9 cellular contexts compared by ENCODE assay signal in genomic region chr19:3186377-3186688, GRCh38. TPM values are rescaled to one million over a fixed set of nuclear protein-coding genes. Genes with fewer than 3 reads are reported as not detected.
DNase-seq lines count a peak whose midpoint lies in the region; ATAC-seq, FAIRE-seq and TF ChIP-seq lines count a peak whose summit lies in the region.
"Had no signal": no experiment of that assay in that cellular context is flagged by ENCODE, and none has a peak within 500 bp of the region (broad histone marks: within the 10 kb centered on the region; RNA-seq: fewer than 3 reads in every experiment).

No MANE protein-coding gene starts in this region.

- POLR2A ChIA-PET in naive thymus-derived CD4-positive, alpha-beta T cell (lab: Charles Lee) = interaction anchor here (1.0 to 1.9 kb wide), 3 partner anchors 10 to 24 kb away, joined by 3 to 11 read pairs (median 4); no protein-coding TSS in a partner anchor

- H3K27me3 Mint-ChIP-seq in naive thymus-derived CD4-positive, alpha-beta T cell = peaks cover 0 to 2% (median 0%) of the 10 kb centered on the region in 5 donors

- no peaks in the 10 kb centered on the region for H4K20me1 ChIP-seq in KMS-11 (ENCODE audit: insufficient read depth)

- CTCF ChIA-PET in naive thymus-derived CD4-positive, alpha-beta T cell (lab: Charles Lee) = no interaction called here

- peak overlapping the region; percentile 85 for H3K4me2 ChIP-seq in KMS-11

- H3K79me2 ChIP-seq in KMS-11 (ENCODE audit: insufficient read depth, low read depth) = peaks cover 50% of the 10 kb centered on the region

- H3K4me3 ChIP-seq in GM12875 (ENCODE audit: low read depth, low read length) (peak overlapping the region; percentile 99), KMS-11 (IDR thresholded peaks at IDR 0.05; ENCODE audit: insufficient read depth, low read depth, low read length) (no peak overlapping the region), choroid plexus epithelial cell (ENCODE audit: low read depth, low read length) (peak overlapping the region; percentile 81)
- peak overlapping the region; percentile 71 for H3K4me3 ChIP-seq in naive thymus-derived CD4-positive, alpha-beta T cell (ENCODE audit: low read length)

- no peak for TF ChIP-seq CTCF in GM12875 (IDR thresholded peaks at IDR 0.05; ENCODE audit: borderline replicate concordance, insufficient read depth, low read depth, low read length)
- no peak for TF ChIP-seq CTCF in KMS-11 (conservative IDR thresholded peaks at IDR 0.05; ENCODE audit: low read depth, low read length)
- no peak for TF ChIP-seq CTCF in choroid plexus epithelial cell (conservative IDR thresholded peaks at IDR 0.05; ENCODE audit: low read depth, low read length)

- FAIRE-seq in GM12892 (lab: Jason Lieb, UNC) = no peak

- no peak for TF ChIP-seq POLR2A in GM12892 (IDR thresholded peaks at IDR 0.05; ENCODE audit: low read depth, low read length)

- no peaks in the 10 kb centered on the region for H3K9me3 ChIP-seq in naive thymus-derived CD4-positive, alpha-beta T cell (ENCODE audit: control insufficient read depth in 2 of 3, low read length in 3 of 3)

- peaks cover 43 to 67% (median 55%) of the 10 kb centered on the region in 7 donors for H3K4me1 Mint-ChIP-seq in naive thymus-derived CD4-positive, alpha-beta T cell

- peak overlapping the region in 7 of 9 donors; percentile 48 to 87 (median 75) for H3K27ac Mint-ChIP-seq in naive thymus-derived CD4-positive, alpha-beta T cell

- no peak for ATAC-seq in naive thymus-derived CD4-positive, alpha-beta T cell
- ATAC-seq in HG03045 (IDR thresholded peaks at IDR 0.05; ENCODE audit: unreplicated experiment) = no peak
- ATAC-seq in activated CD4-positive, CD25-positive, alpha-beta regulatory T cell treated with anti-CD3 and anti-CD28 coated beads, Interleukin-2, amount 50 U/mL, for 24 hours = no peak

- DNase-seq in choroid plexus epithelial cell (ENCODE audit: low read depth) (no peak), GM12892 (ENCODE audit: insufficient read length) (no peak), cerebellar nuclear complex (lab: John Stamatoyannopoulos, UW) (no peak)
- DNase-seq in naive thymus-derived CD4-positive, alpha-beta T cell = no peak

- peak overlapping the region; percentile 84 to 99 (median 90) for H3K4me3 Mint-ChIP-seq in naive thymus-derived CD4-positive, alpha-beta T cell

- no peak overlapping the region for H3K27ac ChIP-seq in KMS-11
- peak overlapping the region; percentile 74 for H3K27ac ChIP-seq in naive thymus-derived CD4-positive, alpha-beta T cell (ENCODE audit: low read depth, low read length)

- peaks cover 12% of the 10 kb centered on the region for H3K4me1 ChIP-seq in KMS-11 (ENCODE audit: low read depth, poor library complexity, severe bottlenecking)
- peaks cover 48 to 63% of the 10 kb centered on the region in 2 donors for H3K4me1 ChIP-seq in naive thymus-derived CD4-positive, alpha-beta T cell (ENCODE audit: control insufficient read depth in 2 of 2, insufficient read depth in 2 of 2, low read length in 2 of 2)

- peaks cover 0 to 23% (median 9%) of the 10 kb centered on the region in 5 donors for H3K36me3 Mint-ChIP-seq in naive thymus-derived CD4-positive, alpha-beta T cell

- H3K36me3 ChIP-seq in KMS-11 (ENCODE audit: insufficient read depth) = no peaks in the 10 kb centered on the region
- peaks cover 0 to 20% (median 4%) of the 10 kb centered on the region in 3 experiments for H3K36me3 ChIP-seq in naive thymus-derived CD4-positive, alpha-beta T cell (ENCODE audit: control insufficient read depth in 2 of 3, insufficient read depth in 3 of 3, low read length in 3 of 3)

- H3K27me3 ChIP-seq in KMS-11 (ENCODE audit: insufficient read depth, low read depth) = peaks cover 6% of the 10 kb centered on the region; the same call in 1 of the 2 replicates
- H3K27me3 ChIP-seq in naive thymus-derived CD4-positive, alpha-beta T cell (ENCODE audit: control insufficient read depth in 2 of 2, insufficient read depth in 2 of 2, low read length in 2 of 2) = no peaks in the 10 kb centered on the region

- H2AFZ ChIP-seq in KMS-11 (ENCODE audit: low read depth) = peak overlapping the region; percentile 77

- H3K9ac ChIP-seq in KMS-11 = peak overlapping the region; percentile 79

- intact Hi-C loops in naive thymus-derived CD4-positive, alpha-beta T cell (cut with micrococcal nuclease) = loop anchor here (5.0 kb wide), 4 partner anchors 149 to 1606 kb away; partner anchors contain the start of genes APBA3 (in 1 of the 2), CACTIN (in 1 of the 2), FEM1A (in 1 of the 2) and MRPL54 (in 1 of the 2)

- peaks cover 0 to 5% (median 0%) of the 10 kb centered on the region in 11 donors for H3K9me3 Mint-ChIP-seq in naive thymus-derived CD4-positive, alpha-beta T cell

RNA-seq across cellular contexts. Expression of gene NCLN, which starts 0.6 kb away (rescaled TPM):
- 10 to 100 TPM; 45.4 to 64.7 (median 53.7) TPM for total RNA-seq in naive thymus-derived CD4-positive, alpha-beta T cell
- polyA plus RNA-seq in naive thymus-derived CD4-positive, alpha-beta T cell = 10 to 100 TPM; 19.9 to 48.1 TPM
- polyA plus RNA-seq in GM12892 (2012; ENCODE audit: missing spikeins) = 18.2 TPM

RNA-seq across cellular contexts. Expression of gene S1PR4, which starts 7.8 kb away (rescaled TPM):
- total RNA-seq in naive thymus-derived CD4-positive, alpha-beta T cell = 100 to 1,000 TPM in 3 of 5 experiments, 10 to 100 TPM in 2; 61.0 to 238 (median 181) TPM
- 100 to 1,000 TPM; 332 to 589 TPM for polyA plus RNA-seq in naive thymus-derived CD4-positive, alpha-beta T cell
- 3.2 TPM for polyA plus RNA-seq in GM12892 (2012; ENCODE audit: missing spikeins)
- total RNA-seq: SK-MEL-5 had no signal

RNA-seq across cellular contexts. Expression of gene CELF5, which starts 38.1 kb away (rescaled TPM):
- under 1 TPM; 0.16 to 0.27 (median 0.17) TPM for total RNA-seq in naive thymus-derived CD4-positive, alpha-beta T cell
- not detected for polyA plus RNA-seq in naive thymus-derived CD4-positive, alpha-beta T cell
- polyA plus RNA-seq in GM12892 (2012; ENCODE audit: missing spikeins) = not detected
- total RNA-seq: SK-MEL-5 had no signal

RNA-seq across cellular contexts. Expression of gene GNA15, which starts 50.5 kb away (rescaled TPM):
- total RNA-seq in naive thymus-derived CD4-positive, alpha-beta T cell = 100 to 1,000 TPM in 1 of 5 experiments, 10 to 100 TPM in 1, 1 to 10 TPM in 1, under 1 TPM in 2; 0.73 to 131 (median 6.6) TPM
- under 1 TPM in 1 of 2 donors, not detected in 1; 0.09 TPM for polyA plus RNA-seq in naive thymus-derived CD4-positive, alpha-beta T cell
- 24.1 TPM for polyA plus RNA-seq in GM12892 (2012; ENCODE audit: missing spikeins)
- total RNA-seq: SK-MEL-5 had no signal
